In genomic region chr5:17203329-17204132, GRCh38 we compare ENCODE assay signal across 8 cellular contexts. TPM values are rescaled to one million over a fixed set of nuclear protein-coding genes. Genes with fewer than 3 reads are reported as not detected.
A peak's percentile ranks its signal among the peaks of the same experiment; 100 is the strongest.
DNase-seq lines count a peak whose midpoint lies in the region; ATAC-seq and TF ChIP-seq lines count a peak whose summit lies in the region.

No MANE protein-coding gene starts in this region.

- peaks cover 12% of the 10 kb centered on the region for H3K4me1 Mint-ChIP-seq in Caco-2 (ENCODE audit: low read depth, unreplicated experiment)
- peaks cover 6% of the 10 kb centered on the region for H3K4me1 Mint-ChIP-seq in brain
- no peaks in the 10 kb centered on the region for H3K4me1 Mint-ChIP-seq in immature natural killer cell

- ATAC-seq in GM19351 (IDR thresholded peaks at IDR 0.05; ENCODE audit: unreplicated experiment): peak; percentile 94

- DNase-seq in Caco-2: peak in 1 of 2 experiments; percentile 65
- DNase-seq in HK-2 (ENCODE audit: unreplicated experiment): peak; percentile 32
- peak; percentile 65 for DNase-seq in NCI-H69 (lab: John Stamatoyannopoulos, UW)
- peak; percentile 70 for DNase-seq in islet precursor cell
- peak; percentile 22 to 26 for DNase-seq in thyroid gland
- no peak for DNase-seq in immature natural killer cell

- 31 to 33% methylated on average over 10 of the region's 10 CpGs for WGBS in thyroid gland, 2 donors

- POLR2A ChIA-PET in Caco-2 (lab: Charles Lee): no interaction called here

- H3K4me3 ChIP-seq in Caco-2 (ENCODE audit: low read depth, low read length) (no peak overlapping the region), thyroid gland (replicated peaks in 1 of 3) (no peak overlapping the region)

- no peak overlapping the region for H3K27ac ChIP-seq in thyroid gland

- H3K9me3 Mint-ChIP-seq in Caco-2 (ENCODE audit: unreplicated experiment): peaks cover 4% of the 10 kb centered on the region
- peaks cover under 1 to 6% (median 1%) of the 10 kb centered on the region in 5 experiments for H3K9me3 Mint-ChIP-seq in brain
- peaks cover 0 to 6% (median under 1%) of the 10 kb centered on the region in 6 donors for H3K9me3 Mint-ChIP-seq in immature natural killer cell

- H3K36me3 ChIP-seq in Caco-2 (ENCODE audit: control insufficient read depth, insufficient read depth, low read length): no peaks in the 10 kb centered on the region
- no peaks in the 10 kb centered on the region for H3K36me3 ChIP-seq in thyroid gland

- CTCF ChIA-PET in Caco-2 (lab: Charles Lee): interaction anchor here (0.6 kb wide), 2 partner anchors 397 to 673 kb away, joined by 4 read pairs; no protein-coding TSS in a partner anchor

- H3K9me3 ChIP-seq in Caco-2 (no peaks in the 10 kb centered on the region), thyroid gland (no peaks in the 10 kb centered on the region)

- intact Hi-C loops in Caco-2 (cut with micrococcal nuclease; ENCODE audit: unreplicated experiment): loop anchor here (1.0 kb wide), 5 partner anchors 412 to 1043 kb away; no protein-coding TSS in a partner anchor
- intact Hi-C loops in thyroid gland (cut with DNase I): loop anchor here (10.0 kb wide), 1 partner anchor 739 kb away; the partner anchor contains the start of gene ZNF622

- H3K27me3 ChIP-seq in Caco-2 (replicated peaks; ENCODE audit: control insufficient read depth, insufficient read depth, low read length): no peaks in the 10 kb centered on the region
- no peaks in the 10 kb centered on the region for H3K27me3 ChIP-seq in thyroid gland

- H3K4me3 Mint-ChIP-seq in Caco-2 (ENCODE audit: unreplicated experiment): no peak overlapping the region
- H3K4me3 Mint-ChIP-seq in brain: no peak overlapping the region
- H3K4me3 Mint-ChIP-seq in immature natural killer cell: no peak overlapping the region

- no peak for TF ChIP-seq POLR2A in thyroid gland (IDR thresholded peaks at IDR 0.05)

- TF ChIP-seq CTCF in Caco-2 (IDR thresholded peaks at IDR 0.05; ENCODE audit: insufficient read depth in 1 of 2, low read depth in 1 of 2, low read length in 1 of 2, severe bottlenecking in 1 of 2, unreplicated experiment in 1 of 2): peak; percentile 64 to 67
- peak; percentile 80 to 87 for TF ChIP-seq CTCF in brain (conservative IDR thresholded peaks at IDR 0.05)
- TF ChIP-seq CTCF in thyroid gland (IDR thresholded peaks at IDR 0.05): peak; percentile 41 to 74 (median 59)

- H3K36me3 Mint-ChIP-seq in Caco-2 (ENCODE audit: insufficient read depth, unreplicated experiment): no peaks in the 10 kb centered on the region
- peaks cover 24% of the 10 kb centered on the region for H3K36me3 Mint-ChIP-seq in brain
- H3K36me3 Mint-ChIP-seq in immature natural killer cell: no peaks in the 10 kb centered on the region

- H3K27me3 Mint-ChIP-seq in Caco-2 (ENCODE audit: insufficient read depth, unreplicated experiment) (no peaks in the 10 kb centered on the region), brain (no peaks in the 10 kb centered on the region), immature natural killer cell (ENCODE audit: low read depth in 3 of 3) (peaks cover 1 to 3% (median 2%) of the 10 kb centered on the region in 3 donors)

- H3K4me1 ChIP-seq in Caco-2: no peaks in the 10 kb centered on the region
- H3K4me1 ChIP-seq in thyroid gland: no peaks in the 10 kb centered on the region

- BruUV-seq in Caco-2 (replicated peaks; lab: Mats Ljungman, UMichigan): no TSS peak

- no peak overlapping the region for H3K27ac Mint-ChIP-seq in Caco-2 (ENCODE audit: unreplicated experiment)
- H3K27ac Mint-ChIP-seq in brain: no peak overlapping the region
- no peak overlapping the region for H3K27ac Mint-ChIP-seq in immature natural killer cell

RNA-seq across cellular contexts. Expression of gene BASP1, which starts 13.9 kb away (rescaled TPM):
- total RNA-seq in Caco-2 (2022) (73.5 and 78.1 TPM in 2 replicates), thyroid gland (10 to 100 TPM; 10.1 to 29.6 (median 23.0) TPM)
- polyA plus RNA-seq in brain (ENCODE audit: insufficient read depth, low read depth, low replicate concordance) (358 TPM), immature natural killer cell (1 to 10 TPM; 1.6 to 7.2 (median 5.3) TPM)

Comparison
In these comparisons a context has a peak if more than half of its experiments do, and no peak if none do; other contexts are left out.
1. DNase-seq: peak in HK-2 (single experiment), NCI-H69 (single experiment), islet precursor cell (single experiment) and thyroid gland (2 of 2); none in immature natural killer cell (0 of 3).
2. Peak in every context shown above with its lines, with median percentiles within 50 percentile points of each other: CTCF ChIP-seq.